In the genomic region with DNA sequence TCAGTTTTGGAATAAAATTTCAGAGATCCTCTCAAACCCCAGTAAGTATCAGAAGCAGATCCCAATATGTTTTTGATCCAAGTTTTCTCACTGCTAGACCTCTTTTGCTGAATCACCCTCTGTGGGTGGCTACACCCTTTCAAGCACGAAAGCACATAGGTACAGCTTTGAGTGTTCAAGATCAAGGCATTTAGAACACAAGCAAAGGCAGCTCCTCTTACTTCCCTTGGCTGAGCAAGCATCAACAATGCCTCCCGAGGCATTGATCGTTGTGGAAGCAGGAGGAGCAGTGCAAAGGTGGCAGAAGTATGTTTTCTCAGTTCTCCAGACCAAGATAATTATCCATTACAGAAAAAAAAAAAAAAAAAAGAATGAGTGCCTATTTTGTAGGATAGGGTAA, we compare ENCODE assay signal across 30 cellular contexts.
"Had no signal": no experiment of that assay in that cellular context is flagged by ENCODE, and none has a peak within 500 bp of the region (broad histone marks: within the 10 kb centered on the region; RNA-seq: fewer than 3 reads in every experiment).

No MANE protein-coding gene starts in this region.

- H3K27ac Mint-ChIP-seq: activated CD4-positive, alpha-beta T cell treated with anti-CD3 and anti-CD28 coated beads, Interleukin-2, amount 10 ng/mL, durations not matched to agents 24 days and 14 days; activated CD8-positive, alpha-beta T cell treated with anti-CD3 and anti-CD28 coated beads for 36 hours; activated naive CD8-positive, alpha-beta T cell treated with anti-CD3 and anti-CD28 coated beads, Interleukin-2, amount 10 ng/mL, durations not matched to agents 7 days and 5 days; activated T-cell treated with anti-CD3 and anti-CD28 coated beads, Interleukin-2, amount 50 U/mL, for 72 hours; activated T-helper 17 cell treated with anti-CD3 and anti-CD28 coated beads, Interleukin-2, amount 50 U/mL, for 72 hours; T-helper 1 cell treated with Interleukin-12 subunit alpha and Interleukin-12 subunit beta and Interleukin-4 antibody, amounts not matched to agents 30 μg/mL and 1 μg/mL, for 36 hours; T-helper 2 cell treated with Interferon-gamma antibody and Interleukin-4, amounts not matched to agents 5 μg/mL and 100 μg/mL, for 36 hours had no signal

- H3K27me3 ChIP-seq: ascending aorta, Peyer's patch, SJSA1 had no signal

- H3K4me3 Mint-ChIP-seq: activated CD4-positive, alpha-beta T cell treated with anti-CD3 and anti-CD28 coated beads, Interleukin-2, amount 10 ng/mL, durations not matched to agents 24 days and 14 days; activated CD8-positive, alpha-beta T cell treated with anti-CD3 and anti-CD28 coated beads for 36 hours; activated naive CD8-positive, alpha-beta T cell treated with anti-CD3 and anti-CD28 coated beads, Interleukin-2, amount 10 ng/mL, durations not matched to agents 7 days and 5 days; activated T-cell treated with anti-CD3 and anti-CD28 coated beads, Interleukin-2, amount 50 U/mL, for 72 hours; activated T-helper 17 cell treated with anti-CD3 and anti-CD28 coated beads, Interleukin-2, amount 50 U/mL, for 72 hours; T-helper 1 cell treated with Interleukin-12 subunit alpha and Interleukin-12 subunit beta and Interleukin-4 antibody, amounts not matched to agents 30 μg/mL and 1 μg/mL, for 36 hours; T-helper 2 cell treated with Interferon-gamma antibody and Interleukin-4, amounts not matched to agents 5 μg/mL and 100 μg/mL, for 36 hours had no signal

- H3K27me3 Mint-ChIP-seq: activated CD4-positive, alpha-beta T cell treated with anti-CD3 and anti-CD28 coated beads, Interleukin-2, amount 10 ng/mL, durations not matched to agents 24 days and 14 days; activated naive CD8-positive, alpha-beta T cell treated with anti-CD3 and anti-CD28 coated beads, Interleukin-2, amount 10 ng/mL, durations not matched to agents 7 days and 5 days had no signal

- H3K4me1 ChIP-seq: ascending aorta, Peyer's patch, SJSA1 had no signal

- H3K4me1 Mint-ChIP-seq: activated CD4-positive, alpha-beta T cell treated with anti-CD3 and anti-CD28 coated beads, Interleukin-2, amount 10 ng/mL, durations not matched to agents 24 days and 14 days; activated naive CD8-positive, alpha-beta T cell treated with anti-CD3 and anti-CD28 coated beads, Interleukin-2, amount 10 ng/mL, durations not matched to agents 7 days and 5 days; activated T-helper 17 cell treated with anti-CD3 and anti-CD28 coated beads, Interleukin-2, amount 50 U/mL, for 72 hours had no signal

- H3K36me3 Mint-ChIP-seq: activated naive CD8-positive, alpha-beta T cell treated with anti-CD3 and anti-CD28 coated beads, Interleukin-2, amount 10 ng/mL, durations not matched to agents 7 days and 5 days had no signal

- H3K9me2 ChIP-seq: SK-N-SH had no signal

- H3K9me3 Mint-ChIP-seq: activated CD4-positive, alpha-beta T cell treated with anti-CD3 and anti-CD28 coated beads, Interleukin-2, amount 10 ng/mL, durations not matched to agents 24 days and 14 days; activated CD8-positive, alpha-beta T cell treated with anti-CD3 and anti-CD28 coated beads for 36 hours; activated naive CD8-positive, alpha-beta T cell treated with anti-CD3 and anti-CD28 coated beads, Interleukin-2, amount 10 ng/mL, durations not matched to agents 7 days and 5 days; activated T-cell treated with anti-CD3 and anti-CD28 coated beads, Interleukin-2, amount 50 U/mL, for 72 hours; activated T-helper 17 cell treated with anti-CD3 and anti-CD28 coated beads, Interleukin-2, amount 50 U/mL, for 72 hours; T-helper 1 cell treated with Interleukin-12 subunit alpha and Interleukin-12 subunit beta and Interleukin-4 antibody, amounts not matched to agents 30 μg/mL and 1 μg/mL, for 36 hours; T-helper 2 cell treated with Interferon-gamma antibody and Interleukin-4, amounts not matched to agents 5 μg/mL and 100 μg/mL, for 36 hours had no signal

- ATAC-seq: activated CD8-positive, alpha-beta T cell treated with anti-CD3 and anti-CD28 coated beads for 36 hours; activated T-cell treated with anti-CD3 and anti-CD28 coated beads, Interleukin-2, amount 50 U/mL, for 72 hours; activated T-helper 17 cell treated with anti-CD3 and anti-CD28 coated beads, Interleukin-2, amount 50 U/mL, for 72 hours; PC-3 had no signal

- FAIRE-seq: TTC549 had no signal

- H3K9me3 ChIP-seq: ascending aorta, Peyer's patch, SJSA1, SK-N-SH had no signal

- H3K4me3 ChIP-seq: ascending aorta, Peyer's patch, SJSA1 had no signal

- H3K36me3 ChIP-seq: ascending aorta, Peyer's patch, SJSA1 had no signal

- H3K27ac ChIP-seq: ascending aorta, Peyer's patch, SJSA1 had no signal

- DNase-seq: activated CD4-positive, alpha-beta T cell treated with anti-CD3 and anti-CD28 coated beads, Interleukin-2, amount 10 ng/mL, durations not matched to agents 24 days and 14 days; activated CD4-positive, alpha-beta T cell treated with anti-CD3 and anti-CD28 coated beads, Interleukin-2, amount 50 U/mL, for 4 hours; activated CD8-positive, alpha-beta T cell treated with anti-CD3 and anti-CD28 coated beads for 36 hours; activated effector memory CD4-positive, alpha-beta T cell treated with anti-CD3 and anti-CD28 coated beads, Interleukin-2, amount 50 U/mL, for 16 hours; activated naive CD4-positive, alpha-beta T cell; activated naive CD4-positive, alpha-beta T cell treated with anti-CD3 and anti-CD28 coated beads, Interleukin-2, amount 50 U/mL, for 16 hours; activated naive CD8-positive, alpha-beta T cell treated with anti-CD3 and anti-CD28 coated beads, Interleukin-2, amount 10 ng/mL, durations not matched to agents 7 days and 5 days; activated T-cell treated with anti-CD3 and anti-CD28 coated beads, Interleukin-2, amount 50 U/mL, for 1 hour; activated T-cell treated with anti-CD3 and anti-CD28 coated beads, Interleukin-2, amount 50 U/mL, for 72 hours; amygdala; NCI-H1105 treated with DMSO at 0.1 percent for 48 hours; NCI-H1436; NCI-H1694; NCI-H1930; NCI-H2081 treated with DMSO at 0.1 percent for 48 hours; NCI-H2171; NCI-H226; NCI-H446 treated with DMSO at 0.1 percent for 48 hours; NCI-H524 treated with DMSO at 0.1 percent for 48 hours; PC-3; Peyer's patch; RPMI8226; SHP77 treated with DMSO at 0.1 percent for 48 hours; SK-N-SH had no signal

- H3K4me2 ChIP-seq: SK-N-SH had no signal

- H3K9ac ChIP-seq: SK-N-SH had no signal
